25 cellular contexts compared by ENCODE assay signal in the genomic region with DNA sequence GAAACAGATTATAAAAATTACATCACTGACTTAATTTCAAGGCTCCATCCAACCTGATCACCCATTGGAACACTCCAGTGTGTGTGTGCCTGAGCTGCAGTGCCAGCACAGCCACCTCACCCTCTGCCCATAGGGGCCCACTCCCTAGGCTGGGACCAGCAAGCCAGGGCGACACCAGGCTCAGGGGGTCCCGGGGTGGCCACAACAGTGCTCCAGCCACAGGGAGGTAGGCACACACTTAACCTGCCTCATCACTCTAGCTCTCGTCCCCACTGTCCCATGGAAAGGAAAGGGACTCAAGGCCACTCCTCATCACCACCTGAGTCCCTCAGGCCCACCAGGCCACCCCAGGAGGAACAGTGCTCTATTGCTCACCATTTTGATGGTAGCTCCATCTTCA. TPM values are rescaled to one million over a fixed set of nuclear protein-coding genes. Genes with fewer than 3 reads are reported as not detected.
"Had no signal": no experiment of that assay in that cellular context is flagged by ENCODE, and none has a peak within 500 bp of the region (broad histone marks: within the 10 kb centered on the region; RNA-seq: fewer than 3 reads in every experiment).

No MANE protein-coding gene starts in this region.

- H3K4me3 Mint-ChIP-seq: activated naive CD4-positive, alpha-beta T cell treated with anti-CD3 and anti-CD28 coated beads, Interleukin-2, amount 10 ng/mL, durations not matched to agents 7 days and 5 days; immature natural killer cell; memory B cell; natural killer cell treated with Interleukin-12 subunit alpha and Interleukin-12 subunit beta and Interleukin-15 and Interleukin-18, amount 100 ng/mL, for 72 hours had no signal

- H3K27me3 ChIP-seq: ascending aorta, brain microvascular endothelial cell, hepatocyte, neutrophil, SJSA1, stomach, suprapubic skin had no signal

- H3K9me3 ChIP-seq: ascending aorta, neutrophil, SJSA1, stomach, suprapubic skin had no signal

- H3K27ac Mint-ChIP-seq: activated naive CD4-positive, alpha-beta T cell treated with anti-CD3 and anti-CD28 coated beads, Interleukin-2, amount 10 ng/mL, durations not matched to agents 7 days and 5 days; immature natural killer cell had no signal

- H3K27ac ChIP-seq: ascending aorta, brain microvascular endothelial cell, hepatocyte, neutrophil, parathyroid adenoma, SJSA1, stomach, suprapubic skin had no signal

- H3K4me1 ChIP-seq: ascending aorta, parathyroid adenoma, SJSA1, suprapubic skin had no signal

- H3K9me3 Mint-ChIP-seq: activated naive CD4-positive, alpha-beta T cell treated with anti-CD3 and anti-CD28 coated beads, Interleukin-2, amount 10 ng/mL, durations not matched to agents 7 days and 5 days; immature natural killer cell; memory B cell; natural killer cell treated with Interleukin-12 subunit alpha and Interleukin-12 subunit beta and Interleukin-15 and Interleukin-18, amount 100 ng/mL, for 72 hours had no signal

- H3K9ac ChIP-seq: parathyroid adenoma had no signal

- H3K4me3 ChIP-seq: ascending aorta, hepatocyte, SJSA1, stomach, suprapubic skin had no signal

- DNase-seq: activated CD4-positive, alpha-beta T cell treated with anti-CD3 and anti-CD28 coated beads for 1 hour; activated naive CD4-positive, alpha-beta T cell treated with anti-CD3 and anti-CD28 coated beads, Interleukin-2, amount 10 ng/mL, durations not matched to agents 7 days and 5 days; activated T-cell treated with anti-CD3 and anti-CD28 coated beads, Interleukin-2, amount 50 U/mL, for 48 hours; brain microvascular endothelial cell; caudate nucleus; effector memory CD4-positive, alpha-beta T cell; foreskin melanocyte; immature natural killer cell; stimulated activated CD4-positive, alpha-beta T cell treated with anti-CD3 and anti-CD28 coated beads, Interleukin-12 subunit alpha, Interleukin-12 subunit beta, amount 100 ng/mL, for 4 hours; stimulated activated CD4-positive, alpha-beta T cell treated with anti-CD3 and anti-CD28 coated beads, Interleukin-4, amount 100 ng/mL, for 4 hours; stomach; T-helper 1 cell; trophoblast cell had no signal

- ATAC-seq: esophagus mucosa had no signal

- H3K27me3 Mint-ChIP-seq: activated naive CD4-positive, alpha-beta T cell treated with anti-CD3 and anti-CD28 coated beads, Interleukin-2, amount 10 ng/mL, durations not matched to agents 7 days and 5 days; memory B cell; natural killer cell treated with Interleukin-12 subunit alpha and Interleukin-12 subunit beta and Interleukin-15 and Interleukin-18, amount 100 ng/mL, for 72 hours had no signal

- H3K4me1 Mint-ChIP-seq: activated naive CD4-positive, alpha-beta T cell treated with anti-CD3 and anti-CD28 coated beads, Interleukin-2, amount 10 ng/mL, durations not matched to agents 7 days and 5 days had no signal

RNA-seq across cellular contexts. Expression of gene CFAP100, which starts 56.0 kb away (rescaled TPM):
- total RNA-seq: ascending aorta; dermis microvascular lymphatic vessel endothelial cell; endothelial cell of umbilical vein; esophagus mucosa; hepatocyte; liver; natural killer cell treated with Interleukin-12 subunit alpha and Interleukin-12 subunit beta and Interleukin-15 and Interleukin-18, amount 100 ng/mL, for 72 hours; SJSA1; stomach; suprapubic skin had no signal
- polyA plus RNA-seq: endothelial cell of umbilical vein, hepatocyte, immature natural killer cell, liver, stomach had no signal
